9 cellular contexts compared by ENCODE assay signal in genomic region chr1:233261206-233261605, GRCh38. TPM values are rescaled to one million over a fixed set of nuclear protein-coding genes. Genes with fewer than 3 reads are reported as not detected.
A peak's percentile ranks its signal among the peaks of the same experiment; 100 is the strongest.
DNase-seq lines count a peak whose midpoint lies in the region; ATAC-seq and FAIRE-seq lines count a peak whose summit lies in the region.
"Had no signal": no experiment of that assay in that cellular context is flagged by ENCODE, and none has a peak within 500 bp of the region (broad histone marks: within the 10 kb centered on the region; RNA-seq: fewer than 3 reads in every experiment).

No MANE protein-coding gene starts in this region.

- H3K9me3 Mint-ChIP-seq in activated naive CD8-positive, alpha-beta T cell treated with anti-CD3 and anti-CD28 coated beads, Interleukin-2, amount 50 U/mL, for 24 hours: no peaks in the 10 kb centered on the region
- no peaks in the 10 kb centered on the region for H3K9me3 Mint-ChIP-seq in activated naive CD8-positive, alpha-beta T cell treated with anti-CD3 and anti-CD28 coated beads for 36 hours
- H3K9me3 Mint-ChIP-seq: activated CD4-positive, alpha-beta T cell treated with anti-CD3 and anti-CD28 coated beads, Interleukin-2, amount 10 ng/mL, durations not matched to agents 7 days and 5 days had no signal

- H3K4me3 Mint-ChIP-seq in activated naive CD8-positive, alpha-beta T cell treated with anti-CD3 and anti-CD28 coated beads, Interleukin-2, amount 50 U/mL, for 24 hours: no peak overlapping the region
- no peak overlapping the region for H3K4me3 Mint-ChIP-seq in activated naive CD8-positive, alpha-beta T cell treated with anti-CD3 and anti-CD28 coated beads for 36 hours
- H3K4me3 Mint-ChIP-seq: activated CD4-positive, alpha-beta T cell treated with anti-CD3 and anti-CD28 coated beads, Interleukin-2, amount 10 ng/mL, durations not matched to agents 7 days and 5 days had no signal

- H3K9me3 ChIP-seq in small intestine (ENCODE audit: control insufficient read depth, low read depth): no peaks in the 10 kb centered on the region

- no peak for DNase-seq in activated naive CD8-positive, alpha-beta T cell treated with anti-CD3 and anti-CD28 coated beads, Interleukin-2, amount 50 U/mL, for 24 hours
- no peak for DNase-seq in activated naive CD8-positive, alpha-beta T cell treated with anti-CD3 and anti-CD28 coated beads for 36 hours
- peak; percentile 53 for DNase-seq in small intestine
- DNase-seq in globus pallidus (ENCODE audit: low spot score): no peak
- no peak for DNase-seq in NCI-H1436 treated with DMSO at 0.1 percent for 48 hours (lab: John Stamatoyannopoulos, UW)
- no peak for DNase-seq in GDM1 (lab: John Stamatoyannopoulos, UW)
- DNase-seq: activated CD4-positive, alpha-beta T cell treated with anti-CD3 and anti-CD28 coated beads, Interleukin-2, amount 10 ng/mL, durations not matched to agents 7 days and 5 days had no signal

- 12 to 52% (median 13%) methylated on average over 3 of the region's 3 CpGs for WGBS in small intestine, 3 donors

- H3K4me3 ChIP-seq in small intestine (ENCODE audit: low read depth in 1 of 2, low read length in 2 of 2): no peak overlapping the region

- FAIRE-seq in small intestine (lab: Jason Lieb, UNC): peak; percentile 74

- no peak overlapping the region for H3K27ac Mint-ChIP-seq in activated naive CD8-positive, alpha-beta T cell treated with anti-CD3 and anti-CD28 coated beads, Interleukin-2, amount 50 U/mL, for 24 hours
- H3K27ac Mint-ChIP-seq in activated naive CD8-positive, alpha-beta T cell treated with anti-CD3 and anti-CD28 coated beads for 36 hours: no peak overlapping the region
- H3K27ac Mint-ChIP-seq: activated CD4-positive, alpha-beta T cell treated with anti-CD3 and anti-CD28 coated beads, Interleukin-2, amount 10 ng/mL, durations not matched to agents 7 days and 5 days had no signal

- no peaks in the 10 kb centered on the region for H3K36me3 ChIP-seq in small intestine (ENCODE audit: control insufficient read depth in 2 of 2, insufficient read depth in 2 of 2, low read length in 2 of 2)

- H3K36me3 Mint-ChIP-seq in activated naive CD8-positive, alpha-beta T cell treated with anti-CD3 and anti-CD28 coated beads, Interleukin-2, amount 50 U/mL, for 24 hours (ENCODE audit: low read depth): peaks cover 41% of the 10 kb centered on the region
- H3K36me3 Mint-ChIP-seq in activated naive CD8-positive, alpha-beta T cell treated with anti-CD3 and anti-CD28 coated beads for 36 hours: peaks cover 40% of the 10 kb centered on the region

- peaks cover 0 to 2% of the 10 kb centered on the region in 2 donors for H3K4me1 ChIP-seq in small intestine (ENCODE audit: control insufficient read depth in 2 of 2, insufficient read depth in 1 of 2, low read depth in 1 of 2, low read length in 1 of 2)

- peak overlapping the region in 1 of 2 donors; percentile 11 for H3K27ac ChIP-seq in small intestine (ENCODE audit: low read depth in 1 of 2, low read length in 1 of 2)

- peak; percentile 43 for ATAC-seq in activated naive CD8-positive, alpha-beta T cell treated with anti-CD3 and anti-CD28 coated beads, Interleukin-2, amount 50 U/mL, for 24 hours
- peak; percentile 83 for ATAC-seq in HG02610 (IDR thresholded peaks at IDR 0.05; ENCODE audit: unreplicated experiment)
- ATAC-seq in HG03575 (IDR thresholded peaks at IDR 0.05; ENCODE audit: extremely low read depth, insufficient number of reproducible peaks, low FRiP score, unreplicated experiment): peak; percentile 81

- H3K27me3 Mint-ChIP-seq in activated naive CD8-positive, alpha-beta T cell treated with anti-CD3 and anti-CD28 coated beads, Interleukin-2, amount 50 U/mL, for 24 hours: no peaks in the 10 kb centered on the region
- H3K27me3 Mint-ChIP-seq in activated naive CD8-positive, alpha-beta T cell treated with anti-CD3 and anti-CD28 coated beads for 36 hours: no peaks in the 10 kb centered on the region
- H3K27me3 Mint-ChIP-seq: activated CD4-positive, alpha-beta T cell treated with anti-CD3 and anti-CD28 coated beads, Interleukin-2, amount 10 ng/mL, durations not matched to agents 7 days and 5 days had no signal

- peaks cover 8% of the 10 kb centered on the region for H3K4me1 Mint-ChIP-seq in activated naive CD8-positive, alpha-beta T cell treated with anti-CD3 and anti-CD28 coated beads, Interleukin-2, amount 50 U/mL, for 24 hours
- peaks cover 4% of the 10 kb centered on the region for H3K4me1 Mint-ChIP-seq in activated naive CD8-positive, alpha-beta T cell treated with anti-CD3 and anti-CD28 coated beads for 36 hours

- no peaks in the 10 kb centered on the region for H3K27me3 ChIP-seq in small intestine (ENCODE audit: control insufficient read depth in 2 of 2, insufficient read depth in 2 of 2, low read length in 2 of 2)

RNA-seq across cellular contexts. Expression of gene PCNX2, which starts 34.3 kb away (rescaled TPM):
- 10 to 100 TPM; 10.6 to 12.5 TPM for total RNA-seq in activated naive CD8-positive, alpha-beta T cell treated with anti-CD3 and anti-CD28 coated beads for 36 hours
- 10 to 100 TPM in 1 of 3 donors, 1 to 10 TPM in 2; 1.3 to 18.1 (median 4.6) TPM for polyA plus RNA-seq in small intestine
